Comparison of ENCODE assay signal across 11 cellular contexts in the genomic region with DNA sequence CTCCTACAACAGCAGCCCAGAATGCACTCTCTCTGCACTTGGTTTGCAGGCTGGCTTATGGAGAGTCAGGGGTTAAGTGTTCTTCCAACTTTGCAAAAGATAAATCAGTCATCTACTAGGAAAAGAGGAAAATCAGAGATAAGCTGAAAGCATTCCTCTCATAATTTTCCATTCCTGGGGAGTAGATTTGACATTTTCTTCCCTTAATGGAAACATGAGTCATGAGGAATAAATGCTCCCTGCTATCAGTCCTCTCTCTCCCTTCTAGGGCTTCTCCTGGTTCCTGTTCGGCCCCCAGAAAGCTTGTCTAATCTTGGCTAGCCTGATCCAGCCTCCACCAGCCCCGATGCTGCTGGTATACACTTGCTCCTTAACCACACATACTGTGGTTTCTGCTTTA. TPM values are rescaled to one million over a fixed set of nuclear protein-coding genes. Genes with fewer than 3 reads are reported as not detected.
A peak's percentile ranks its signal among the peaks of the same experiment; 100 is the strongest.
DNase-seq lines count a peak whose midpoint lies in the region; ATAC-seq, FAIRE-seq and TF ChIP-seq lines count a peak whose summit lies in the region.
"Had no signal": no experiment of that assay in that cellular context is flagged by ENCODE, and none has a peak within 500 bp of the region (broad histone marks: within the 10 kb centered on the region; RNA-seq: fewer than 3 reads in every experiment).

No MANE protein-coding gene starts in this region.

- H3K79me2 ChIP-seq in ACC112 (ENCODE audit: control insufficient read depth, insufficient read depth, low read length, unreplicated experiment) = no peaks in the 10 kb centered on the region

- TF ChIP-seq EP300 in gastroesophageal sphincter (IDR thresholded peaks at IDR 0.05) = no peak

- no peaks in the 10 kb centered on the region for H3K27me3 Mint-ChIP-seq in progenitor cell of endocrine pancreas

- WGBS in aorta, 2 donors = 4 to 5% methylated on average over 2 of the region's 2 CpGs
- 18 to 23% methylated on average over 2 of the region's 2 CpGs for WGBS in gastroesophageal sphincter (ENCODE audit: low coverage in 1 of 2), 2 donors

- no peak for FAIRE-seq in HTR-8/SVneo (lab: Jason Lieb, UNC)

- H3K9me3 ChIP-seq in aorta (ENCODE audit: control insufficient read depth, low read length) = no peaks in the 10 kb centered on the region
- H3K9me3 ChIP-seq in gastroesophageal sphincter = no peaks in the 10 kb centered on the region

- H3K27ac Mint-ChIP-seq in progenitor cell of endocrine pancreas = no peak overlapping the region
- H3K27ac Mint-ChIP-seq: activated naive CD8-positive, alpha-beta T cell had no signal

- H3K4me3 ChIP-seq in ACC112 (ENCODE audit: low read depth, low read length) = peak overlapping the region; percentile 8; the same call in 1 of the 2 replicates
- no peak overlapping the region for H3K4me3 ChIP-seq in cardiac fibroblast (replicated peaks in 1 of 2; ENCODE audit: low read depth in 2 of 2, low read length in 2 of 2)
- H3K4me3 ChIP-seq in aorta (ENCODE audit: low read length in 2 of 2) = no peak overlapping the region
- H3K4me3 ChIP-seq in gastroesophageal sphincter = no peak overlapping the region

- H3K27ac ChIP-seq in ACC112 (ENCODE audit: low read depth, low read length) (peak overlapping the region; percentile 34), layer of hippocampus (ENCODE audit: low read depth, low read length) (peak overlapping the region; percentile 13), aorta (ENCODE audit: low read depth in 1 of 2, low read length in 2 of 2) (no peak overlapping the region), gastroesophageal sphincter (no peak overlapping the region)

- intact Hi-C loops in aorta (cut with DNase I) = no loop called here

- DNase-seq in HTR-8/SVneo (ENCODE audit: insufficient read length, low spot score) = peak; percentile 56
- peak; percentile 47 to 92 for DNase-seq in cardiac fibroblast (ENCODE audit: low read depth in 2 of 2)
- no peak for DNase-seq in SIG-M5 (lab: John Stamatoyannopoulos, UW)
- no peak for DNase-seq in aorta
- DNase-seq in progenitor cell of endocrine pancreas (ENCODE audit: low spot score, unreplicated experiment) = no peak
- DNase-seq: activated CD4-positive, alpha-beta T cell treated with anti-CD3 and anti-CD28 coated beads, Interleukin-2, amount 50 U/mL, for 4 hours; MM.1S had no signal

- H3K36me3 Mint-ChIP-seq in progenitor cell of endocrine pancreas (ENCODE audit: insufficient read depth) = no peaks in the 10 kb centered on the region

- H2AFZ ChIP-seq in ACC112 (ENCODE audit: low read length, unreplicated experiment) = peak overlapping the region; percentile 35

- no peak overlapping the region for H3K4me3 Mint-ChIP-seq in progenitor cell of endocrine pancreas (ENCODE audit: low read depth)
- H3K4me3 Mint-ChIP-seq: activated naive CD8-positive, alpha-beta T cell had no signal

- no peak for ATAC-seq in aorta (ENCODE audit: low FRiP score)
- ATAC-seq in gastroesophageal sphincter = no peak

- no peaks in the 10 kb centered on the region for H3K4me1 Mint-ChIP-seq in progenitor cell of endocrine pancreas (ENCODE audit: low read depth)

- H3K27me3 ChIP-seq in ACC112 (ENCODE audit: insufficient read depth, low read length) (no peaks in the 10 kb centered on the region), layer of hippocampus (ENCODE audit: control insufficient read depth, insufficient read depth, low read length) (no peaks in the 10 kb centered on the region), aorta (ENCODE audit: control insufficient read depth in 1 of 2, insufficient read depth in 2 of 2, low read length in 1 of 2) (no peaks in the 10 kb centered on the region), gastroesophageal sphincter (no peaks in the 10 kb centered on the region)

- TF ChIP-seq CTCF in cardiac fibroblast (IDR thresholded peaks at IDR 0.05; ENCODE audit: low read depth, low read length) (no peak), gastroesophageal sphincter (IDR thresholded peaks at IDR 0.05) (no peak), progenitor cell of endocrine pancreas (IDR thresholded peaks at IDR 0.05; ENCODE audit: unreplicated experiment) (no peak)

- H3K9me3 Mint-ChIP-seq in progenitor cell of endocrine pancreas (ENCODE audit: low read depth) = peaks cover 3% of the 10 kb centered on the region

- no peak for TF ChIP-seq POLR2A in gastroesophageal sphincter (IDR thresholded peaks at IDR 0.05)

- peaks cover 11% of the 10 kb centered on the region for H3K4me1 ChIP-seq in ACC112 (ENCODE audit: control insufficient read depth, insufficient read depth, low read length, unreplicated experiment)
- H3K4me1 ChIP-seq in aorta (ENCODE audit: control insufficient read depth in 1 of 2, insufficient read depth in 2 of 2, low read length in 2 of 2) = peaks cover 0 to 1% of the 10 kb centered on the region in 2 donors
- H3K4me1 ChIP-seq in gastroesophageal sphincter = peaks cover 0 to 6% (median 0%) of the 10 kb centered on the region in 3 donors

- H3K36me3 ChIP-seq in ACC112 (ENCODE audit: insufficient read depth, low read length) (no peaks in the 10 kb centered on the region), aorta (ENCODE audit: control insufficient read depth in 1 of 2, insufficient read depth in 2 of 2, low read length in 1 of 2) (no peaks in the 10 kb centered on the region), gastroesophageal sphincter (no peaks in the 10 kb centered on the region)

RNA-seq across cellular contexts. Expression of a gene that starts 28.4 kb away (rescaled TPM):
- total RNA-seq in aorta (1 to 10 TPM; 1.4 to 2.2 TPM), gastroesophageal sphincter (10 to 100 TPM in 1 of 4 donors, 1 to 10 TPM in 3; 1.8 to 11.6 (median 9.4) TPM), progenitor cell of endocrine pancreas (2.2 and 2.5 TPM in 2 replicates)
- under 1 TPM in 1 of 2 donors, not detected in 1; 0.15 TPM for polyA plus RNA-seq in aorta

Comparison
In these comparisons a context has a peak if more than half of its experiments do, and no peak if none do; other contexts are left out.
1. H3K27ac ChIP-seq: peak in ACC112 (single experiment) and layer of hippocampus (single experiment); none in aorta (0 of 2) and gastroesophageal sphincter (0 of 4).
2. DNase-seq: peak in HTR-8/SVneo (single experiment) and cardiac fibroblast (2 of 2); none in SIG-M5 (single experiment), aorta (0 of 2) and progenitor cell of endocrine pancreas (single experiment).